Comparison of ENCODE assay signal across 1 cellular context in the genomic region with DNA sequence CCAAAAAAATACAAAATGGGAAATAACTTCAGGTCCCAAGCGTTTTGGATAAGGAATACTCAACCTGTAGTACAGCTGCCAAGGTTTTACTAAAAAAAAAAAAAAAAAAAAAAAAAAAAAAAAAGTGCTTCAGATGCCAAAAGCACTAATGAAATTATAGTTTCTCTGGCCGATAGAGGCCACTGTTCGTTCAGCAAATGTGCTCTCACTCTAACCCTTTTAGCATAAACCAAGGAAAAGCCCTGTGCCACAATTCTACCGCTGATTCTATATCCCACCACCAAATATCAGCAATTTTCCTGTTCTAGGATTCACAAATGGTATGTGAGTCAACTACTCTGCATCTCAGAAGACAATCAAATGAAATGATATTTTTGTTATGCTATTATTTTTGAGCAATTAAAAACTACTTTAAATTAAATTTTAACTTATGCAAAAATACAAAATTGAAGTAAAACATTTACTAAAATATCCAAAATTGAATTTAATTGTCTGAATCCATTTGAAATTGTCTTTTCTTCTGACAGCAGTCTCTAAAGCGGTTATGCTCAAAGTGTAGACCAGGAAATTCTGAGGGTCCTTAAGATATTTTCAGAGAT.
TF ChIP-seq lines count a peak whose summit lies in the region.

No MANE protein-coding gene starts in this region.

TF ChIP-seq in WTC11, 78 proteins besides CTCF, POLR2A, EP300 and RAD21 (continued from another document):
- no peak for TF ChIP-seq ATF3 (CRISPR knock-in tag; conservative IDR thresholded peaks at IDR 0.05)
- no peak for TF ChIP-seq MAX (CRISPR knock-in tag; IDR thresholded peaks at IDR 0.05)
- TF ChIP-seq OVOL2 (CRISPR knock-in tag; IDR thresholded peaks at IDR 0.05; ENCODE audit: borderline replicate concordance): no peak
- no peak for TF ChIP-seq ATF6 (CRISPR knock-in tag; IDR thresholded peaks at IDR 0.05)
- TF ChIP-seq SMAD4 (CRISPR knock-in tag; IDR thresholded peaks at IDR 0.05): no peak
- TF ChIP-seq, protein P1, sequence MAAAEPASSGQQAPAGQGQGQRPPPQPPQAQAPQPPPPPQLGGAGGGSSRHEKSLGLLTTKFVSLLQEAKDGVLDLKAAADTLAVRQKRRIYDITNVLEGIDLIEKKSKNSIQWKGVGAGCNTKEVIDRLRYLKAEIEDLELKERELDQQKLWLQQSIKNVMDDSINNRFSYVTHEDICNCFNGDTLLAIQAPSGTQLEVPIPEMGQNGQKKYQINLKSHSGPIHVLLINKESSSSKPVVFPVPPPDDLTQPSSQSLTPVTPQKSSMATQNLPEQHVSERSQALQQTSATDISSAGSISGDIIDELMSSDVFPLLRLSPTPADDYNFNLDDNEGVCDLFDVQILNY (CRISPR knock-in tag; IDR thresholded peaks at IDR 0.05): no peak
- TF ChIP-seq, protein P2, sequence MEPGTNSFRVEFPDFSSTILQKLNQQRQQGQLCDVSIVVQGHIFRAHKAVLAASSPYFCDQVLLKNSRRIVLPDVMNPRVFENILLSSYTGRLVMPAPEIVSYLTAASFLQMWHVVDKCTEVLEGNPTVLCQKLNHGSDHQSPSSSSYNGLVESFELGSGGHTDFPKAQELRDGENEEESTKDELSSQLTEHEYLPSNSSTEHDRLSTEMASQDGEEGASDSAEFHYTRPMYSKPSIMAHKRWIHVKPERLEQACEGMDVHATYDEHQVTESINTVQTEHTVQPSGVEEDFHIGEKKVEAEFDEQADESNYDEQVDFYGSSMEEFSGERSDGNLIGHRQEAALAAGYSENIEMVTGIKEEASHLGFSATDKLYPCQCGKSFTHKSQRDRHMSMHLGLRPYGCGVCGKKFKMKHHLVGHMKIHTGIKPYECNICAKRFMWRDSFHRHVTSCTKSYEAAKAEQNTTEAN (CRISPR knock-in tag; IDR thresholded peaks at IDR 0.05): no peak
- TF ChIP-seq CREB1 (CRISPR knock-in tag; IDR thresholded peaks at IDR 0.05): no peak
- no peak for TF ChIP-seq ARID4B (CRISPR knock-in tag; IDR thresholded peaks at IDR 0.05; ENCODE audit: borderline replicate concordance)
- no peak for TF ChIP-seq IRF1 (CRISPR knock-in tag; IDR thresholded peaks at IDR 0.05)
- no peak for TF ChIP-seq AR (CRISPR knock-in tag; IDR thresholded peaks at IDR 0.05)
TF ChIP-seq in WTC11: peak in this region for 0.
